In the genomic region with DNA sequence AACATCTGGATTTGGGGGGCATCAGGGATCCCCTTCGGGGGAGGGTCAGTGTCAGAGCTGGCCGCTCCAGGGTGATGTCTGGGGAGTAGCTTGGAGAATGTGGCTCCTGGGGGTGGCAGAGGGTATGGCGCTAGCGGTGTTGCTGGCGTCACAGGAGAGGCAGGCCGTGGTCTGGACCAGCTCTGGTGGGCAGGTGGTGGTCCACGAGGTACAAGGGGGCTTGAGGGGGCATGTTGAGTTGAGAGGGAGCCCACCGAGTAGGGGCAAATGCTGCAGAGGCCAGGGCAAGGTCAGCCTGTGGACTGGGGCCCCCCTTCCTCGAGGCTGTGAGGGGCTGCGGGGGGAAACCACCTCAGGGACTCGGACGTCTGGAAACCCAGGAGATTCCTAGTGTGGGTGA, we compare ENCODE assay signal across 22 cellular contexts.
"Had no signal": no experiment of that assay in that cellular context is flagged by ENCODE, and none has a peak within 500 bp of the region (broad histone marks: within the 10 kb centered on the region; RNA-seq: fewer than 3 reads in every experiment).

No MANE protein-coding gene starts in this region.

- H3K9me3 ChIP-seq: psoas muscle, spleen had no signal

- H3K27me3 ChIP-seq: hepatocyte, spleen had no signal

- ATAC-seq: effector memory CD8-positive, alpha-beta T cell; left colon; left ventricle myocardium superior; natural killer cell treated with Interleukin-12 subunit alpha and Interleukin-12 subunit beta and Interleukin-15 and Interleukin-18, amount 100 ng/mL, for 72 hours; psoas muscle; sciatic nerve; stimulated activated memory B cell treated with anti-CD40 and anti-IgM and Interleukin-4, amounts not matched to agents 10 μg/mL and 1 μg/mL and 100 μg/mL, for 72 hours had no signal

- FAIRE-seq: colon had no signal

- H3K4me3 ChIP-seq: hepatocyte, lung, psoas muscle, spleen had no signal

- H3K27ac ChIP-seq: hepatocyte, parathyroid adenoma, psoas muscle, spleen had no signal

- DNase-seq: effector memory CD8-positive, alpha-beta T cell; erythroblast; foreskin melanocyte; head of caudate nucleus; left colon; left ventricle myocardium superior; mesenchymal stem cell; midbrain; retina; spleen; stimulated activated CD4-positive, alpha-beta T cell treated with anti-CD3 and anti-CD28 coated beads, Interleukin-15, amount 100 ng/mL, for 24 hours; stimulated activated CD4-positive, alpha-beta T cell treated with anti-CD3 and anti-CD28 coated beads, Interleukin-1b, Interleukin-23, amount 100 ng/mL, for 48 hours; stimulated activated CD4-positive, alpha-beta T cell treated with anti-CD3 and anti-CD28 coated beads, Interleukin-4, amount 100 ng/mL, for 24 hours; trophoblast cell had no signal

- H3K4me1 ChIP-seq: parathyroid adenoma, psoas muscle had no signal

- H3K9ac ChIP-seq: parathyroid adenoma had no signal
